8 cellular contexts compared by ENCODE assay signal in the genomic region with DNA sequence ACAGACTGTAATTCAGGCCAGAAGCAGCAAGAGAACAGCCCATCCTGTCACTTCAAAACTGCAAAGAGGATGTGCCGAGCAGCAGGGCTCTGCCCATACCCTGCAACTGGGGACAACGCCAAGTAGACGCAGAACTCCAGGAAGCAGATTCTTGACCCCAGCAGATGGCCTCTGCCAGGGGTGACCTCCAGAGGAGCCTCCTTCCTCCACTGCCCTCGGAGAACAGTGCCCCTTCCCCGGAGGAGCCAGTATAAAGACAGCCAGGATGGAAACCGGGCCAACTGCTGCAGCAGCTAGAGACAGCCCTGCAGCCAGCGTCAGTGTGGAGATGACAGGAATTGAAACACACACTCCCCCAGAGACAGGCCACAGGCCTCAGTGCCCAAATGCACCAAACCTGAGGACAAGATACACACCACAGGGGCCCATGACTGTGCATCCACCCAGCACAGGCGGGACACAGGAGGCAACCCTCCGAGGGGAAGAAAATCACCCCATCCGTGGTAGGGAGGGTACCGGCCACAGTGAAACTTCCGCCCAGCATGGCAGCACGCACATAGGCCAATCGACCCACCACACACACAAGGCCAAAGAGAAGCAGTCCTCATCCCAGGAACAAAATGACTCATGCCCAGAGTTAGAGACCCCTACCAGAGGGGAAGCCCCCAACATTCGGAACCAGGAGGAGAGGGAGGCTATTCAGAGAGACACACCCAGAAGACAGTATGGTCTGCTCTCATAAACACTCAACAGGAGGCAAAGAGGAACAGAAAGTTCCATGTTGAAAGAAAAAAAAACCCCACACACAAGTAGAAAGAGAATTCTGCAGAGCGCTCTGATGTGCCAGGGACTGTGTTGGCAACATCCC. TPM values are rescaled to one million over a fixed set of nuclear protein-coding genes. Genes with fewer than 3 reads are reported as not detected.
DNase-seq lines count a peak whose midpoint lies in the region; ATAC-seq and TF ChIP-seq lines count a peak whose summit lies in the region.

No MANE protein-coding gene starts in this region.

- H3K36me3 Mint-ChIP-seq in dendritic cell treated with granulocyte-macrophage colony-stimulating factor and Interleukin-4, amounts not matched to agents 40 ng/mL and 50 ng/mL, for 4 days (ENCODE audit: low read depth): peaks cover 94% of the 10 kb centered on the region
- peaks cover 3% of the 10 kb centered on the region for H3K36me3 Mint-ChIP-seq in neural progenitor cell

- H3K9me3 Mint-ChIP-seq in dendritic cell treated with granulocyte-macrophage colony-stimulating factor and Interleukin-4, amounts not matched to agents 40 ng/mL and 50 ng/mL, for 4 days: no peaks in the 10 kb centered on the region
- no peaks in the 10 kb centered on the region for H3K9me3 Mint-ChIP-seq in neural progenitor cell

- no peaks in the 10 kb centered on the region for H3K27me3 Mint-ChIP-seq in dendritic cell treated with granulocyte-macrophage colony-stimulating factor and Interleukin-4, amounts not matched to agents 40 ng/mL and 50 ng/mL, for 4 days
- H3K27me3 Mint-ChIP-seq in neural progenitor cell (ENCODE audit: insufficient read depth, low read depth): peaks cover 21% of the 10 kb centered on the region

- intact Hi-C loops in dendritic cell treated with granulocyte-macrophage colony-stimulating factor and Interleukin-4, amounts not matched to agents 40 ng/mL and 50 ng/mL, for 4 days (cut with micrococcal nuclease): loop anchor here (2.0 to 5.0 kb wide), 4 partner anchors 16 to 144 kb away; no protein-coding TSS in a partner anchor

- H3K9ac ChIP-seq in GM23248: peak overlapping the region; percentile 92
- H3K9ac ChIP-seq in OCI-LY1 (ENCODE audit: low read length): peak overlapping the region; percentile 42; the same call in 1 of the 2 replicates
- H3K9ac ChIP-seq in neural progenitor cell: no peak overlapping the region

- WGBS in GM23248 (ENCODE audit: low coverage in 1 of 2, low lambda C conversion rate in 2 of 2, missing lambda C conversion rate in 2 of 2), 2 experiments: 5 to 8% methylated on average over 15 to 16 of the region's 16 CpGs

- H3K36me3 ChIP-seq in GM23248 (ENCODE audit: low read depth): no peaks in the 10 kb centered on the region
- no peaks in the 10 kb centered on the region for H3K36me3 ChIP-seq in OCI-LY1 (ENCODE audit: insufficient read depth, low read length)
- H3K36me3 ChIP-seq in neural progenitor cell: no peaks in the 10 kb centered on the region

- peak overlapping the region; percentile 97 for H3K4me3 Mint-ChIP-seq in dendritic cell treated with granulocyte-macrophage colony-stimulating factor and Interleukin-4, amounts not matched to agents 40 ng/mL and 50 ng/mL, for 4 days
- peak overlapping the region; percentile 46 for H3K4me3 Mint-ChIP-seq in neural progenitor cell

- no peaks in the 10 kb centered on the region for H3K27me3 ChIP-seq in GM23248 (replicated peaks; ENCODE audit: insufficient read depth)
- no peaks in the 10 kb centered on the region; the same call in none of the 2 replicates for H3K27me3 ChIP-seq in OCI-LY1 (ENCODE audit: insufficient read depth, low read length)
- H3K27me3 ChIP-seq in neural progenitor cell: peaks cover 33% of the 10 kb centered on the region

- H3K4me2 ChIP-seq in GM23248 (ENCODE audit: unreplicated experiment): peak overlapping the region; percentile 86
- H3K4me2 ChIP-seq in OCI-LY1 (ENCODE audit: low read length): peak overlapping the region; percentile 43
- no peak overlapping the region for H3K4me2 ChIP-seq in neural progenitor cell

- peak; percentile 39 for ATAC-seq in GM18498 (IDR thresholded peaks at IDR 0.05; ENCODE audit: unreplicated experiment)

- peak overlapping the region; percentile 96 for H3K4me3 ChIP-seq in GM23248
- H3K4me3 ChIP-seq in OCI-LY1 (ENCODE audit: low read depth, low read length, poor library complexity, severe bottlenecking): peak overlapping the region; percentile 17
- H3K4me3 ChIP-seq in neural progenitor cell: no peak overlapping the region

- peaks cover 39% of the 10 kb centered on the region for H4K20me1 ChIP-seq in GM23248 (ENCODE audit: insufficient read depth)
- no peaks in the 10 kb centered on the region for H4K20me1 ChIP-seq in OCI-LY1 (ENCODE audit: insufficient read depth, low read length)
- peaks cover 25% of the 10 kb centered on the region for H4K20me1 ChIP-seq in neural progenitor cell (ENCODE audit: low read depth)

- H3K4me1 ChIP-seq in GM23248 (ENCODE audit: insufficient read depth): peaks cover 56% of the 10 kb centered on the region
- H3K4me1 ChIP-seq in OCI-LY1 (ENCODE audit: insufficient read depth, low read length, severe bottlenecking): peaks cover 42% of the 10 kb centered on the region
- H3K4me1 ChIP-seq in neural progenitor cell: peaks cover 14% of the 10 kb centered on the region

- in situ Hi-C loops in GM23248 (cut with MboI): no loop called here

- peaks cover 50% of the 10 kb centered on the region for H3F3A ChIP-seq in GM23248 (ENCODE audit: insufficient read depth)
- H3F3A ChIP-seq in OCI-LY1 (ENCODE audit: insufficient read depth, low read length): no peaks in the 10 kb centered on the region
- H3F3A ChIP-seq in neural progenitor cell (ENCODE audit: low read depth): peaks cover 10% of the 10 kb centered on the region

- DNase-seq in GM23248: peak; percentile 54
- DNase-seq in neural progenitor cell (ENCODE audit: low spot score): no peak
- no peak for DNase-seq in GDM1 (lab: John Stamatoyannopoulos, UW)
- DNase-seq in occipital lobe (lab: John Stamatoyannopoulos, UW): no peak
- no peak for DNase-seq in middle frontal gyrus (ENCODE audit: extremely low spot score, low spot score)

- H3K9me2 ChIP-seq in GM23248 (ENCODE audit: insufficient read depth) (no peaks in the 10 kb centered on the region), OCI-LY1 (ENCODE audit: low read depth, low read length) (no peaks in the 10 kb centered on the region)

- H3K9me3 ChIP-seq in GM23248 (ENCODE audit: low read depth) (no peaks in the 10 kb centered on the region), OCI-LY1 (ENCODE audit: low read length) (no peaks in the 10 kb centered on the region), neural progenitor cell (ENCODE audit: low read depth) (no peaks in the 10 kb centered on the region)

- H3K79me2 ChIP-seq in GM23248 (ENCODE audit: insufficient read depth) (peaks cover 99% of the 10 kb centered on the region), OCI-LY1 (ENCODE audit: insufficient read depth, low read length) (no peaks in the 10 kb centered on the region), neural progenitor cell (ENCODE audit: low read depth) (no peaks in the 10 kb centered on the region)

- no peak for TF ChIP-seq CTCF in OCI-LY1 (IDR thresholded peaks at IDR 0.05; ENCODE audit: low read length)
- TF ChIP-seq CTCF in neural progenitor cell (IDR thresholded peaks at IDR 0.05): no peak

- H3K4me1 Mint-ChIP-seq in dendritic cell treated with granulocyte-macrophage colony-stimulating factor and Interleukin-4, amounts not matched to agents 40 ng/mL and 50 ng/mL, for 4 days (ENCODE audit: low read depth): peaks cover 76% of the 10 kb centered on the region
- H3K4me1 Mint-ChIP-seq in neural progenitor cell: peaks cover 65% of the 10 kb centered on the region

- no peak overlapping the region for H2AFZ ChIP-seq in GM23248
- H2AFZ ChIP-seq in OCI-LY1 (ENCODE audit: low read length): no peak overlapping the region
- no peak overlapping the region for H2AFZ ChIP-seq in neural progenitor cell (replicated peaks)

- H3K27ac Mint-ChIP-seq in dendritic cell treated with granulocyte-macrophage colony-stimulating factor and Interleukin-4, amounts not matched to agents 40 ng/mL and 50 ng/mL, for 4 days: peak overlapping the region; percentile 95
- H3K27ac Mint-ChIP-seq in neural progenitor cell: no peak overlapping the region

- peak overlapping the region; percentile 81 for H3K27ac ChIP-seq in GM23248
- H3K27ac ChIP-seq in OCI-LY1 (ENCODE audit: low read depth, low read length, poor library complexity, severe bottlenecking): peak overlapping the region; percentile 71
- no peak overlapping the region for H3K27ac ChIP-seq in neural progenitor cell

RNA-seq across cellular contexts. Expression of a gene that starts 5.6 kb away (rescaled TPM):
- 548 and 557 TPM in 2 replicates for total RNA-seq in GM23248 (2014; rRNA removed; shearing (Covaris generic))
- 163 and 167 TPM in 2 replicates for polyA plus RNA-seq in GM23248 (2016; fragmentation: Nextera tagmentation; extraction: Ambion mirVana)
- total RNA-seq in neural progenitor cell (ENCODE audit: low replicate concordance) (14.9 and 15.0 TPM in 2 replicates), occipital lobe (18.6 TPM)

RNA-seq across cellular contexts. Expression of a gene that starts 32.7 kb away (rescaled TPM):
- 1,322 and 1,677 TPM in 2 replicates for total RNA-seq in GM23248 (2014; rRNA removed; shearing (Covaris generic))
- 533 and 544 TPM in 2 replicates for polyA plus RNA-seq in GM23248 (2016; fragmentation: Nextera tagmentation; extraction: Ambion mirVana)
- total RNA-seq in neural progenitor cell (ENCODE audit: low replicate concordance): 2,358 and 3,183 TPM in 2 replicates
- total RNA-seq in occipital lobe: 1,633 TPM

RNA-seq across cellular contexts. Expression of a gene that starts 50.3 kb away (rescaled TPM):
- 6.1 and 7.7 TPM in 2 replicates for total RNA-seq in GM23248 (2014; rRNA removed; shearing (Covaris generic))
- 11.1 and 12.1 TPM in 2 replicates for polyA plus RNA-seq in GM23248 (2016; fragmentation: Nextera tagmentation; extraction: Ambion mirVana)
- total RNA-seq in neural progenitor cell (ENCODE audit: low replicate concordance): 4.8 and 23.1 TPM in 2 replicates
- 4.5 TPM for total RNA-seq in occipital lobe

Comparison
In these comparisons a context has a peak if more than half of its experiments do, and no peak if none do; other contexts are left out.
1. RNA of a gene that starts 5.6 kb away (total RNA-seq): 548 to 557 TPM in GM23248; 18.6 TPM in occipital lobe (single experiment) and 14.9 to 15.0 TPM in neural progenitor cell; every median in the first group is over 10 times any median in the second.